Comparison of ENCODE assay signal across 7 cellular contexts in genomic region chr2:197452754-197453122, GRCh38. TPM values are rescaled to one million over a fixed set of nuclear protein-coding genes. Genes with fewer than 3 reads are reported as not detected.
A peak's percentile ranks its signal among the peaks of the same experiment; 100 is the strongest.
DNase-seq lines count a peak whose midpoint lies in the region; ATAC-seq and TF ChIP-seq lines count a peak whose summit lies in the region.

No MANE protein-coding gene starts in this region.

- no peaks in the 10 kb centered on the region for H3K9me3 Mint-ChIP-seq in activated T-helper 17 cell treated with anti-CD3 and anti-CD28 coated beads, Interleukin-2, amount 50 U/mL, for 72 hours

- TF ChIP-seq POLR2A in HCT116 (IDR thresholded peaks at IDR 0.05; ENCODE audit: borderline replicate concordance, extremely low read depth, insufficient read depth, insufficient read length) (no peak), stomach (IDR thresholded peaks at IDR 0.05) (peak in 1 of 4 donors; percentile 56)

- H3K4me1 ChIP-seq in HCT116 (ENCODE audit: control insufficient read depth in 1 of 2, insufficient read depth in 2 of 2, low read length in 2 of 2), result peaks cover 4 to 13% of the 10 kb centered on the region in 2 experiments; a peak in 2 of 4 replicates
- peaks cover 9% of the 10 kb centered on the region for H3K4me1 ChIP-seq in iPS-18a (ENCODE audit: control insufficient read depth, low read depth, low read length)
- peaks cover 12 to 38% (median 28%) of the 10 kb centered on the region in 4 donors for H3K4me1 ChIP-seq in stomach

- H3K9me3 ChIP-seq in HCT116 (ENCODE audit: control insufficient read depth in 1 of 2, insufficient read depth in 1 of 2, low read depth in 1 of 2, low read length in 2 of 2) (no peaks in the 10 kb centered on the region), iPS-18a (ENCODE audit: control insufficient read depth, low read depth, low read length) (no peaks in the 10 kb centered on the region), stomach (no peaks in the 10 kb centered on the region)

- RAD21 ChIA-PET in HCT116 (lab: Charles Lee; ENCODE audit: low non-redundant PET in 1 of 2, low total read pairs in 2 of 2, uncharacterized antibody in 2 of 2, unreplicated experiment in 2 of 2), result no interaction called here

- peaks cover 38% of the 10 kb centered on the region for H3K79me2 ChIP-seq in HCT116 (ENCODE audit: insufficient read depth, low read length)

- DNase-seq in HCT116 (ENCODE audit: low read depth, low spot score) (no peak), stomach (no peak), NCI-H446 treated with DMSO at 0.1 percent for 48 hours (lab: John Stamatoyannopoulos, UW) (no peak)

- ATAC-seq in HCT116 (peak; percentile 33), GM18511 (IDR thresholded peaks at IDR 0.05; ENCODE audit: unreplicated experiment) (no peak), GM18498 (IDR thresholded peaks at IDR 0.05; ENCODE audit: unreplicated experiment) (no peak)
- ATAC-seq in activated T-helper 17 cell treated with anti-CD3 and anti-CD28 coated beads, Interleukin-2, amount 50 U/mL, for 72 hours (replicated peaks), result no peak

- H4K20me1 ChIP-seq in HCT116 (ENCODE audit: insufficient read depth), result no peaks in the 10 kb centered on the region

- H3K4me3 ChIP-seq in HCT116 (replicated peaks in 1 of 2; ENCODE audit: low read depth in 1 of 2, low read length in 2 of 2), result peak overlapping the region; percentile 84 to 99
- peak overlapping the region; percentile 92 for H3K4me3 ChIP-seq in iPS-18a (ENCODE audit: low read length)
- peak overlapping the region; percentile 60 to 76 (median 66) for H3K4me3 ChIP-seq in stomach

- TF ChIP-seq EP300 in stomach (IDR thresholded peaks at IDR 0.05), result peak; percentile 17

- peak overlapping the region; percentile 100 for H3K27ac Mint-ChIP-seq in activated T-helper 17 cell treated with anti-CD3 and anti-CD28 coated beads, Interleukin-2, amount 50 U/mL, for 72 hours

- intact Hi-C loops in HCT116 (cut with micrococcal nuclease), result loop anchor here (1.0 kb wide), 2 partner anchors 17 to 48 kb away; partner anchors contain the start of genes HSPE1 and SF3B1
- intact Hi-C loops in stomach (cut with DNase I; ENCODE audit: low total_unique reads), result no loop called here

- peak overlapping the region; percentile 86 for H3K9ac ChIP-seq in HCT116 (ENCODE audit: low read length)
- H3K9ac ChIP-seq in iPS-18a (ENCODE audit: low read length), result no peak overlapping the region

- no peak for TF ChIP-seq RAD21 in HCT116 (IDR thresholded peaks at IDR 0.05; ENCODE audit: low read depth)

- H3K27ac ChIP-seq in HCT116 (ENCODE audit: low read depth, low read length), result peak overlapping the region; percentile 56
- H3K27ac ChIP-seq in iPS-18a (ENCODE audit: low read length), result no peak overlapping the region
- H3K27ac ChIP-seq in stomach, result peak overlapping the region; percentile 95 to 99 (median 99)

- H3K4me2 ChIP-seq in HCT116 (ENCODE audit: low read length), result peak overlapping the region; percentile 84

- BruUV-seq in HCT116 (replicated peaks; lab: Mats Ljungman, UMichigan), result TSS peak; percentile 90

- no peaks in the 10 kb centered on the region for H3K27me3 Mint-ChIP-seq in activated T-helper 17 cell treated with anti-CD3 and anti-CD28 coated beads, Interleukin-2, amount 50 U/mL, for 72 hours

- H3K36me3 ChIP-seq in HCT116 (ENCODE audit: control insufficient read depth in 1 of 2, insufficient read depth in 2 of 2, low read length in 2 of 2), result no peaks in the 10 kb centered on the region
- H3K36me3 ChIP-seq in iPS-18a (ENCODE audit: control insufficient read depth, low read depth, low read length), result no peaks in the 10 kb centered on the region
- H3K36me3 ChIP-seq in stomach, result no peaks in the 10 kb centered on the region

- H3K4me1 Mint-ChIP-seq in activated T-helper 17 cell treated with anti-CD3 and anti-CD28 coated beads, Interleukin-2, amount 50 U/mL, for 72 hours, result peaks cover 15% of the 10 kb centered on the region

- no peak for TF ChIP-seq CTCF in HCT116 (IDR thresholded peaks at IDR 0.05 in 2 of 3, conservative IDR thresholded peaks at IDR 0.05 in 1 of 3; ENCODE audit: borderline replicate concordance in 1 of 3, insufficient read depth in 1 of 3, low read depth in 2 of 3, low read length in 2 of 3)
- no peak for TF ChIP-seq CTCF in stomach (IDR thresholded peaks at IDR 0.05)

- H3K27me3 ChIP-seq in HCT116 (ENCODE audit: insufficient read depth, low read length) (no peaks in the 10 kb centered on the region), iPS-18a (ENCODE audit: control insufficient read depth, insufficient read depth, low read length) (no peaks in the 10 kb centered on the region), stomach (no peaks in the 10 kb centered on the region)

- no peaks in the 10 kb centered on the region for H3K9me2 ChIP-seq in HCT116 (ENCODE audit: insufficient read depth)

- 1 to 4% (median 3%) methylated on average over 6 to 11 of the region's 11 CpGs for WGBS in stomach, 5 donors

- peak overlapping the region; percentile 99 for H3K4me3 Mint-ChIP-seq in activated T-helper 17 cell treated with anti-CD3 and anti-CD28 coated beads, Interleukin-2, amount 50 U/mL, for 72 hours

- H3K36me3 Mint-ChIP-seq in activated T-helper 17 cell treated with anti-CD3 and anti-CD28 coated beads, Interleukin-2, amount 50 U/mL, for 72 hours (ENCODE audit: low read depth), result peaks cover 25% of the 10 kb centered on the region

- no peak overlapping the region for H2AFZ ChIP-seq in HCT116 (ENCODE audit: low read depth, low read length, poor library complexity, severe bottlenecking)

- CTCF ChIA-PET in HCT116 (lab: Charles Lee), result no interaction called here

- POLR2A ChIA-PET in HCT116 (lab: Charles Lee), result interaction anchor here (0.8 to 1.3 kb wide), 7 partner anchors 14 to 63 kb away, joined by 3 to 14 read pairs (median 4); partner anchors contain the start of genes HSPD1, HSPE1, MOB4 and SF3B1

TF ChIP-seq in HCT116, 20 proteins besides CTCF, POLR2A, EP300 and RAD21:
- TF ChIP-seq ZNF274 (IDR thresholded peaks at IDR 0.05; ENCODE audit: low read depth, low read length) (no peak), JUND (IDR thresholded peaks at IDR 0.05) (no peak), ZBTB33 (IDR thresholded peaks at IDR 0.05; ENCODE audit: extremely low read depth, insufficient replicate concordance, low read length) (no peak), MAX (IDR thresholded peaks at IDR 0.05) (no peak), CEBPB (IDR thresholded peaks at IDR 0.05; ENCODE audit: low read depth) (no peak), SRF (IDR thresholded peaks at IDR 0.05; ENCODE audit: low read depth) (no peak), ELF1 (IDR thresholded peaks at IDR 0.05; ENCODE audit: borderline replicate concordance, low read depth) (no peak), ZFX (IDR thresholded peaks at IDR 0.05) (no peak), ATF3 (IDR thresholded peaks at IDR 0.05) (no peak), EZH2phosphoT487 (IDR thresholded peaks at IDR 0.05; ENCODE audit: borderline replicate concordance) (no peak)

RNA-seq across cellular contexts. Expression of gene COQ10B, which starts 0.6 kb away (rescaled TPM):
- 20.4 TPM for total RNA-seq in HCT116 (2021; ENCODE audit: unreplicated experiment)
- polyA plus RNA-seq in HCT116 (2012), result 8.8 and 10.2 TPM in 2 replicates
- total RNA-seq in activated T-helper 17 cell treated with anti-CD3 and anti-CD28 coated beads, Interleukin-2, amount 50 U/mL, for 72 hours, result 10 to 100 TPM; 15.8 to 20.1 TPM
- total RNA-seq in stomach, result 10 to 100 TPM in 3 of 5 donors, 1 to 10 TPM in 2; 2.9 to 47.7 (median 17.0) TPM
- polyA plus RNA-seq in stomach, result 10 to 100 TPM; 11.0 to 30.1 (median 22.9) TPM

RNA-seq across cellular contexts. Expression of gene SF3B1, which starts 17.9 kb away (rescaled TPM):
- 282 TPM for total RNA-seq in HCT116 (2021; ENCODE audit: unreplicated experiment)
- 194 and 213 TPM in 2 replicates for polyA plus RNA-seq in HCT116 (2012)
- total RNA-seq in activated T-helper 17 cell treated with anti-CD3 and anti-CD28 coated beads, Interleukin-2, amount 50 U/mL, for 72 hours, result 100 to 1,000 TPM; 273 to 277 TPM
- total RNA-seq in stomach, result 100 to 1,000 TPM; 154 to 520 (median 382) TPM
- 100 to 1,000 TPM in 1 of 3 donors, 10 to 100 TPM in 2; 47.4 to 201 (median 51.5) TPM for polyA plus RNA-seq in stomach

RNA-seq across cellular contexts. Expression of gene HSPD1, which starts 46.9 kb away (rescaled TPM):
- total RNA-seq in HCT116 (2021; ENCODE audit: unreplicated experiment) (995 TPM), stomach (100 to 1,000 TPM in 2 of 5 donors, 10 to 100 TPM in 3; 79.9 to 218 (median 98.2) TPM)
- polyA plus RNA-seq in HCT116 (2012), result 359 and 527 TPM in 2 replicates
- 100 to 1,000 TPM; 344 to 822 TPM for total RNA-seq in activated T-helper 17 cell treated with anti-CD3 and anti-CD28 coated beads, Interleukin-2, amount 50 U/mL, for 72 hours
- 100 to 1,000 TPM; 143 to 174 (median 147) TPM for polyA plus RNA-seq in stomach

RNA-seq across cellular contexts. Expression of gene HSPE1, which starts 47.4 kb away (rescaled TPM):
- total RNA-seq in HCT116 (2021; ENCODE audit: unreplicated experiment) (291 TPM), stomach (100 to 1,000 TPM in 2 of 5 donors, 10 to 100 TPM in 3; 27.4 to 122 (median 74.0) TPM)
- polyA plus RNA-seq in HCT116 (2012), result 173 and 265 TPM in 2 replicates
- total RNA-seq in activated T-helper 17 cell treated with anti-CD3 and anti-CD28 coated beads, Interleukin-2, amount 50 U/mL, for 72 hours, result 100 to 1,000 TPM; 151 to 313 TPM
- polyA plus RNA-seq in stomach, result 100 to 1,000 TPM; 171 to 218 (median 214) TPM
